In genomic region chr17:16027708-16028584, GRCh38 we compare ENCODE assay signal across 8 cellular contexts. TPM values are rescaled to one million over a fixed set of nuclear protein-coding genes. Genes with fewer than 3 reads are reported as not detected.
DNase-seq lines count a peak whose midpoint lies in the region; ATAC-seq and TF ChIP-seq lines count a peak whose summit lies in the region.

No MANE protein-coding gene starts in this region.

- TF ChIP-seq CTCF in AG09319 (IDR thresholded peaks at IDR 0.05; ENCODE audit: low read depth, low read length): no peak; the same call in 1 of the 2 replicates
- TF ChIP-seq CTCF in spleen (IDR thresholded peaks at IDR 0.05 in 8 of 11, conservative IDR thresholded peaks at IDR 0.05 in 3 of 11): no peak

- peaks cover 6 to 100% (median 86%) of the 10 kb centered on the region in 6 donors for H3K36me3 ChIP-seq in spleen

- 70 to 82% (median 73%) methylated on average over 5 of the region's 5 CpGs for WGBS in spleen, 5 donors

- no peaks in the 10 kb centered on the region for H3K27me3 ChIP-seq in spleen (replicated peaks in 1 of 7)

- ATAC-seq in GM19455 (IDR thresholded peaks at IDR 0.05; ENCODE audit: unreplicated experiment): peak; percentile 88

- H3K9me3 ChIP-seq in spleen: no peaks in the 10 kb centered on the region

- H3K4me1 ChIP-seq in spleen: peaks cover 0 to 10% (median 1%) of the 10 kb centered on the region in 6 donors

- DNase-seq in AG09319 (ENCODE audit: extremely low read depth, low read depth) (peak; percentile 66), HUDEP-2 (lab: John Stamatoyannopoulos, UW; ENCODE audit: unreplicated experiment in 76 of 76) (peak in 46 of 76 experiments; percentile 3 to 66 (median 25)), fibroblast of the conjunctiva (ENCODE audit: low read depth) (peak; percentile 77), spleen (no peak), NCI-H2029 treated with DMSO at 0.1 percent for 48 hours (lab: John Stamatoyannopoulos, UW) (no peak), NCI-H2171 treated with DMSO at 0.1 percent for 48 hours (lab: John Stamatoyannopoulos, UW) (no peak)
- peak; percentile 10 for DNase-seq in activated CD8-positive, alpha-beta memory T cell treated with anti-CD3 and anti-CD28 coated beads, Interleukin-2, amount 50 U/mL, for 24 hours (ENCODE audit: extremely low read depth)

- H3K4me3 ChIP-seq in spleen: no peak overlapping the region

- intact Hi-C loops in spleen (cut with DNase I; ENCODE audit: low total_unique reads): no loop called here

- TF ChIP-seq POLR2A in spleen (IDR thresholded peaks at IDR 0.05): no peak

- peak overlapping the region; percentile 9 to 62 (median 44) for H3K27ac ChIP-seq in spleen

RNA-seq across cellular contexts. Expression of gene TTC19, which starts 28.3 kb away (rescaled TPM):
- total RNA-seq in spleen: 10 to 100 TPM; 29.9 to 59.9 (median 36.6) TPM
- polyA plus RNA-seq in spleen: 10 to 100 TPM; 14.6 to 20.3 (median 15.2) TPM

RNA-seq across cellular contexts. Expression of gene ZSWIM7, which starts 28.4 kb away (rescaled TPM):
- 10 to 100 TPM; 13.4 to 40.4 (median 20.7) TPM for total RNA-seq in spleen
- 10 to 100 TPM; 32.8 to 47.6 (median 42.3) TPM for polyA plus RNA-seq in spleen

Comparison
In these comparisons a context has a peak if more than half of its experiments do, and no peak if none do; other contexts are left out.
1. DNase-seq: peak in AG09319 (single experiment), HUDEP-2 (46 of 76), activated CD8-positive, alpha-beta memory T cell treated with anti-CD3 and anti-CD28 coated beads, Interleukin-2, amount 50 U/mL, for 24 hours (single experiment) and fibroblast of the conjunctiva (single experiment); none in spleen (single experiment), NCI-H2029 treated with DMSO at 0.1 percent for 48 hours (single experiment) and NCI-H2171 treated with DMSO at 0.1 percent for 48 hours (single experiment).